ENCODE assay signal across 1 cellular context in genomic region chrX:155056877-155057792, GRCh38.
TF ChIP-seq lines count a peak whose summit lies in the region.

No MANE protein-coding gene starts in this region.

TF ChIP-seq in A549, 52 proteins besides CTCF, POLR2A, EP300 and RAD21 (continued from another document):
- TF ChIP-seq, protein P1, sequence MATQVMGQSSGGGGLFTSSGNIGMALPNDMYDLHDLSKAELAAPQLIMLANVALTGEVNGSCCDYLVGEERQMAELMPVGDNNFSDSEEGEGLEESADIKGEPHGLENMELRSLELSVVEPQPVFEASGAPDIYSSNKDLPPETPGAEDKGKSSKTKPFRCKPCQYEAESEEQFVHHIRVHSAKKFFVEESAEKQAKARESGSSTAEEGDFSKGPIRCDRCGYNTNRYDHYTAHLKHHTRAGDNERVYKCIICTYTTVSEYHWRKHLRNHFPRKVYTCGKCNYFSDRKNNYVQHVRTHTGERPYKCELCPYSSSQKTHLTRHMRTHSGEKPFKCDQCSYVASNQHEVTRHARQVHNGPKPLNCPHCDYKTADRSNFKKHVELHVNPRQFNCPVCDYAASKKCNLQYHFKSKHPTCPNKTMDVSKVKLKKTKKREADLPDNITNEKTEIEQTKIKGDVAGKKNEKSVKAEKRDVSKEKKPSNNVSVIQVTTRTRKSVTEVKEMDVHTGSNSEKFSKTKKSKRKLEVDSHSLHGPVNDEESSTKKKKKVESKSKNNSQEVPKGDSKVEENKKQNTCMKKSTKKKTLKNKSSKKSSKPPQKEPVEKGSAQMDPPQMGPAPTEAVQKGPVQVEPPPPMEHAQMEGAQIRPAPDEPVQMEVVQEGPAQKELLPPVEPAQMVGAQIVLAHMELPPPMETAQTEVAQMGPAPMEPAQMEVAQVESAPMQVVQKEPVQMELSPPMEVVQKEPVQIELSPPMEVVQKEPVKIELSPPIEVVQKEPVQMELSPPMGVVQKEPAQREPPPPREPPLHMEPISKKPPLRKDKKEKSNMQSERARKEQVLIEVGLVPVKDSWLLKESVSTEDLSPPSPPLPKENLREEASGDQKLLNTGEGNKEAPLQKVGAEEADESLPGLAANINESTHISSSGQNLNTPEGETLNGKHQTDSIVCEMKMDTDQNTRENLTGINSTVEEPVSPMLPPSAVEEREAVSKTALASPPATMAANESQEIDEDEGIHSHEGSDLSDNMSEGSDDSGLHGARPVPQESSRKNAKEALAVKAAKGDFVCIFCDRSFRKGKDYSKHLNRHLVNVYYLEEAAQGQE (IDR thresholded peaks at IDR 0.05): peak; percentile 57; the same call in 1 of the 2 replicates
- peak; percentile 78 for TF ChIP-seq SMC3 (IDR thresholded peaks at IDR 0.05)
- TF ChIP-seq CHD2 (IDR thresholded peaks at IDR 0.05; ENCODE audit: low read length, partially characterized antibody): no peak
- no peak for TF ChIP-seq PBX3 (IDR thresholded peaks at IDR 0.05)
TF ChIP-seq in A549: peak in this region for 2.
